In the genomic region with DNA sequence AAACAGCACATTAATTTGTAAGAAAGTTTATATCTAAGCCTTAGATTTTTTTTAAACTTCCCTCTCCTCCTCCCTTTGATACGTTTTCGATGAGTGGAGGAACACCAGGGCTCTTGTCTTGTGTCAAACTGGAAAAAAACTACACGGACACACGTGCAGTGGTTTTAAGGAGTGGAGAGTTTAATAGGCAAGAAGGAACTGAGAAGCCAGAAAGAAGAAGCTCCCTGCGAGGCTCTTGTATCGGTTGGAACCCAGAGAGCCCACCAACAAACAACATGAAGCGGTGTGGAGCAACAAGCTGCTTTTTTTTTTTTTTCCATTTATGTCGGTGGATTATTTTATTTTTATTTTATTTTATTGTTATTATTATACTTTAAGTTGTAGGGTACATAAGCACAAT, we compare ENCODE assay signal across 1 cellular context.
TF ChIP-seq lines count a peak whose summit lies in the region.

No MANE protein-coding gene starts in this region.

TF ChIP-seq in GM12878, 131 proteins besides CTCF, POLR2A, EP300 and RAD21 (continued from another document):
- TF ChIP-seq, protein P1, sequence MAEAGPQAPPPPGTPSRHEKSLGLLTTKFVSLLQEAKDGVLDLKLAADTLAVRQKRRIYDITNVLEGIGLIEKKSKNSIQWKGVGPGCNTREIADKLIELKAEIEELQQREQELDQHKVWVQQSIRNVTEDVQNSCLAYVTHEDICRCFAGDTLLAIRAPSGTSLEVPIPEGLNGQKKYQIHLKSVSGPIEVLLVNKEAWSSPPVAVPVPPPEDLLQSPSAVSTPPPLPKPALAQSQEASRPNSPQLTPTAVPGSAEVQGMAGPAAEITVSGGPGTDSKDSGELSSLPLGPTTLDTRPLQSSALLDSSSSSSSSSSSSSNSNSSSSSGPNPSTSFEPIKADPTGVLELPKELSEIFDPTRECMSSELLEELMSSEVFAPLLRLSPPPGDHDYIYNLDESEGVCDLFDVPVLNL (IDR thresholded peaks at IDR 0.05; ENCODE audit: low read depth, low read length): no peak
- TF ChIP-seq KLF5 (IDR thresholded peaks at IDR 0.05; ENCODE audit: partially characterized antibody) (no peak), SUZ12 (IDR thresholded peaks at IDR 0.05; ENCODE audit: unreplicated experiment) (no peak)
